ENCODE assay signal across 26 cellular contexts in the genomic region with DNA sequence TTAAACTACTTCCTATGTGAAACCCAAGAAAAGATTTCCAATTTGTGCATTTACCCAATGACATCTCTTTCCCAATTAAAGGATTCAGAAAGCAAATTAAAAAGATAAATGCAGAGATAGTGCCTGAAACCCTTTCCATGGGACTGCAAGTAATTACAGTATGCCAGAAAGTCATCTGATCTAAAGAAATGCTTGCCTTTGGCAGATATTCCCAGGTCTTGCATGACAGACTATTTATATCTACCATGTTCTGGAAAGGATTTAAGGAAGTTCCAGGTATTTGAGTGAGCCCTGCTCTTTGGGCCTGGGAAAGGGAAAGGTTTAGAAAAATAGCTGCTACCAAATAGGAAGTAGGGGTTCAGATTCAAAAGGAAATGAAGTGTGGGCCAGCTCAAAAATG.
"Had no signal": no experiment of that assay in that cellular context is flagged by ENCODE, and none has a peak within 500 bp of the region (broad histone marks: within the 10 kb centered on the region; RNA-seq: fewer than 3 reads in every experiment).

No MANE protein-coding gene starts in this region.

- H3K4me3 ChIP-seq: colonic mucosa, heart right ventricle, lung, mucosa of descending colon, pancreas, right lobe of liver, smooth muscle cell, thyroid gland, vagina had no signal

- H3K27me3 ChIP-seq: colonic mucosa, neutrophil, pancreas, right lobe of liver, thyroid gland, vagina had no signal

- H3K4me2 ChIP-seq: smooth muscle cell had no signal

- FAIRE-seq: endometrium, frontal cortex, keratinocyte, pancreas had no signal

- DNase-seq: colonic mucosa; effector memory CD8-positive, alpha-beta T cell; heart right ventricle; hippocampal formation; immature natural killer cell; mesenchymal stem cell; mucosa of descending colon; naive B cell; pancreas; right lobe of liver; stimulated activated CD4-positive, alpha-beta T cell treated with anti-CD3 and anti-CD28 coated beads, Interleukin-12 subunit alpha, Interleukin-12 subunit beta, amount 100 ng/mL, for 4 hours; stimulated activated CD4-positive, alpha-beta T cell treated with anti-CD3 and anti-CD28 coated beads, Interleukin-1b, Interleukin-23, amount 100 ng/mL, for 48 hours; stimulated activated CD4-positive, alpha-beta T cell treated with anti-CD3 and anti-CD28 coated beads, Interleukin-4, amount 100 ng/mL, for 1 hour; stimulated activated CD8-positive, alpha-beta memory T cell treated with anti-CD3 and anti-CD28 coated beads, Interleukin-4, amount 100 ng/mL, for 48 hours; stimulated activated naive CD4-positive, alpha-beta T cell; stimulated activated naive CD8-positive, alpha-beta T cell treated with anti-CD3 and anti-CD28 coated beads, Interleukin-15, amount 100 ng/mL, for 72 hours; thyroid gland; trophoblast cell had no signal

- H3K9me3 ChIP-seq: colonic mucosa, heart right ventricle, mucosa of descending colon, neutrophil, pancreas, right lobe of liver, thyroid gland, vagina had no signal

- H3K36me3 ChIP-seq: colonic mucosa, pancreas, thyroid gland, vagina had no signal

- H3K27ac ChIP-seq: colonic mucosa, neutrophil, pancreas, right lobe of liver, vagina had no signal

- H3K4me1 ChIP-seq: colonic mucosa, pancreas, right lobe of liver, vagina had no signal

- ATAC-seq: effector memory CD8-positive, alpha-beta T cell; heart right ventricle; mucosa of descending colon; natural killer cell treated with Interleukin-12 subunit alpha and Interleukin-12 subunit beta and Interleukin-15 and Interleukin-18, amount 100 ng/mL, for 72 hours; pancreas; right lobe of liver; stimulated activated naive CD8-positive, alpha-beta T cell treated with anti-CD3 and anti-CD28 coated beads, Interleukin-15, amount 100 ng/mL, for 72 hours had no signal
